22 cellular contexts compared by ENCODE assay signal in genomic region chr1:147480565-147480935, GRCh38.
DNase-seq lines count a peak whose midpoint lies in the region; ATAC-seq, FAIRE-seq and TF ChIP-seq lines count a peak whose summit lies in the region.
"Had no signal": no experiment of that assay in that cellular context is flagged by ENCODE, and none has a peak within 500 bp of the region (broad histone marks: within the 10 kb centered on the region; RNA-seq: fewer than 3 reads in every experiment).

No MANE protein-coding gene starts in this region.

- H3K27me3 ChIP-seq in HepG2 (ENCODE audit: control insufficient read depth in 1 of 2, insufficient read depth in 2 of 2, low read length in 2 of 2) (no peaks in the 10 kb centered on the region), right lobe of liver (no peaks in the 10 kb centered on the region), SK-N-SH (ENCODE audit: insufficient read depth) (no peaks in the 10 kb centered on the region)
- H3K27me3 ChIP-seq: BLaER1 treated with 17β-estradiol and CSF1 and Interleukin-3, amounts not matched to agents 10 nM and 100 nM had no signal

- no peaks in the 10 kb centered on the region for H3K9me2 ChIP-seq in SK-N-SH

- ATAC-seq in HepG2: no peak
- peak; percentile 62 to 74 (median 68) for ATAC-seq in right lobe of liver
- ATAC-seq in HG03565 (IDR thresholded peaks at IDR 0.05; ENCODE audit: unreplicated experiment): no peak
- ATAC-seq: A549; CD8-positive, alpha-beta T cell had no signal

- no peak overlapping the region for H3K9ac ChIP-seq in kidney (ENCODE audit: low read length in 2 of 2)
- H3K9ac ChIP-seq in HepG2 (ENCODE audit: insufficient read depth, low read depth, low read length): no peak overlapping the region
- H3K9ac ChIP-seq in SK-N-SH: no peak overlapping the region
- H3K9ac ChIP-seq: BLaER1 treated with 17β-estradiol and CSF1 and Interleukin-3, amounts not matched to agents 10 nM and 100 nM had no signal

- TF ChIP-seq CTCF in kidney (IDR thresholded peaks at IDR 0.05; ENCODE audit: borderline replicate concordance, extremely low read depth, insufficient read depth) (no peak), HepG2 (CRISPR knock-in tag; IDR thresholded peaks at IDR 0.05) (no peak), right lobe of liver (IDR thresholded peaks at IDR 0.05) (no peak), SK-N-SH (IDR thresholded peaks at IDR 0.05) (no peak)

- WGBS in HepG2 (ENCODE audit: low lambda C conversion rate): 26% methylated on average over 2 of the region's 2 CpGs
- 14% methylated on average over 2 of the region's 2 CpGs for WGBS in right lobe of liver (ENCODE audit: insufficient coverage, low coverage, low lambda C conversion rate, missing lambda C conversion rate)
- 11% methylated on average over 2 of the region's 2 CpGs for WGBS in SK-N-SH (ENCODE audit: low lambda C conversion rate)

- H2AFZ ChIP-seq in HepG2 (ENCODE audit: low read length): no peak overlapping the region
- no peak overlapping the region for H2AFZ ChIP-seq in SK-N-SH (ENCODE audit: low read depth)

- DNase-seq in kidney (no peak), HepG2 (ENCODE audit: low spot score) (no peak), right lobe of liver (no peak), SK-N-SH (no peak)
- DNase-seq in stimulated activated CD4-positive, alpha-beta T cell treated with anti-CD3 and anti-CD28 coated beads, Interleukin-1b, Interleukin-23, amount 100 ng/mL, for 48 hours: no peak
- DNase-seq: AML-193; Caco-2; Calu3; CD4-positive, alpha-beta T cell; CD8-positive, alpha-beta T cell; DMS79 treated with DMSO at 0.1 percent for 48 hours; GF-D8 had no signal

- H3K36me3 ChIP-seq in kidney (ENCODE audit: control insufficient read depth in 1 of 2, insufficient read depth in 2 of 2, low read length in 2 of 2) (no peaks in the 10 kb centered on the region), HepG2 (replicated peaks in 1 of 2; ENCODE audit: control insufficient read depth in 1 of 2, insufficient read depth in 2 of 2, low read length in 2 of 2) (no peaks in the 10 kb centered on the region), right lobe of liver (no peaks in the 10 kb centered on the region), SK-N-SH (replicated peaks in 1 of 2; ENCODE audit: control insufficient read depth in 1 of 2, insufficient read depth in 2 of 2, low read length in 1 of 2) (no peaks in the 10 kb centered on the region)
- H3K36me3 ChIP-seq: BLaER1 treated with 17β-estradiol and CSF1 and Interleukin-3, amounts not matched to agents 10 nM and 100 nM had no signal

- in situ Hi-C loops in HepG2 (cut with HindIII; ENCODE audit: extremely low pct_ligation_motif_present, low pct_unique_long_range_greater_than_20kb): no loop called here

- 0 out of 2 replicates have a peak overlapping the region, but pooled peaks have one; percentile 6 for H3K4me2 ChIP-seq in HepG2 (ENCODE audit: low read depth, low read length)
- no peak overlapping the region for H3K4me2 ChIP-seq in SK-N-SH
- H3K4me2 ChIP-seq: A549; BLaER1 treated with 17β-estradiol and CSF1 and Interleukin-3, amounts not matched to agents 10 nM and 100 nM had no signal

- FAIRE-seq in TTC549 (lab: Jason Lieb, UNC) (peak; percentile 32), kidney (lab: Jason Lieb, UNC) (no peak), HepG2 (lab: Jason Lieb, UNC) (no peak)
- FAIRE-seq: A549, D721Med, G401.6, GM12891, GM19239 had no signal

- TF ChIP-seq RAD21 in HepG2 (CRISPR knock-in tag; IDR thresholded peaks at IDR 0.05): no peak
- no peak for TF ChIP-seq RAD21 in SK-N-SH (IDR thresholded peaks at IDR 0.05; ENCODE audit: low read length)

- TF ChIP-seq EP300 in HepG2 (IDR thresholded peaks at IDR 0.05; ENCODE audit: low read depth in 2 of 2, low read length in 2 of 2) (no peak), HepG2 (CRISPR knock-in tag; IDR thresholded peaks at IDR 0.05; ENCODE audit: borderline replicate concordance) (no peak), SK-N-SH (IDR thresholded peaks at IDR 0.05; ENCODE audit: borderline replicate concordance in 1 of 2, low read depth in 1 of 2, low read length in 1 of 2) (no peak)

- H3K4me3 ChIP-seq in kidney (ENCODE audit: low read length in 2 of 2) (peak overlapping the region in 1 of 2 donors; percentile 15), HepG2 (replicated peaks in 1 of 3; ENCODE audit: insufficient read depth in 1 of 3, low read depth in 2 of 3, low read length in 3 of 3) (no peak overlapping the region), right lobe of liver (peak overlapping the region in 2 of 3 donors; percentile 3 to 22), SK-N-SH (ENCODE audit: low read depth in 2 of 2, low read length in 1 of 2) (no peak overlapping the region)
- H3K4me3 ChIP-seq: A549; BLaER1 treated with 17β-estradiol and CSF1 and Interleukin-3, amounts not matched to agents 10 nM and 100 nM had no signal

- no peaks in the 10 kb centered on the region for H3K4me1 ChIP-seq in kidney (ENCODE audit: control insufficient read depth in 1 of 2, insufficient read depth in 1 of 2, low read depth in 1 of 2, low read length in 2 of 2)
- H3K4me1 ChIP-seq in HepG2 (ENCODE audit: insufficient read depth, low read length): peaks cover 18% of the 10 kb centered on the region
- peaks cover 0 to 23% (median 13%) of the 10 kb centered on the region in 4 donors for H3K4me1 ChIP-seq in right lobe of liver
- no peaks in the 10 kb centered on the region for H3K4me1 ChIP-seq in SK-N-SH (ENCODE audit: control insufficient read depth in 1 of 2, insufficient read depth in 2 of 2, low read depth in 1 of 2, low read length in 1 of 2)
- H3K4me1 ChIP-seq: A549; BLaER1 treated with 17β-estradiol and CSF1 and Interleukin-3, amounts not matched to agents 10 nM and 100 nM had no signal

- BruUV-seq in HepG2 (replicated peaks; lab: Mats Ljungman, UMichigan): no TSS peak

- CTCF ChIA-PET in HepG2 (lab: Yijun Ruan, JAX; ENCODE audit: low intra/inter-chr PET ratio, low total read pairs): no interaction called here
- CTCF ChIA-PET in SK-N-SH (lab: Yijun Ruan, JAX): interaction anchor here (1.2 kb wide), 1 partner anchor 30 kb away, joined by 3 read pairs; no protein-coding TSS in a partner anchor

- intact Hi-C loops in kidney (cut with DNase I) (no loop called here), HepG2 (cut with micrococcal nuclease; ENCODE audit: unreplicated experiment) (no loop called here), right lobe of liver (cut with DNase I) (no loop called here)

- no peaks in the 10 kb centered on the region for H3F3A ChIP-seq in SK-N-SH (replicated peaks; ENCODE audit: insufficient read depth)

- TF ChIP-seq POLR2A in HepG2 (IDR thresholded peaks at IDR 0.05; ENCODE audit: insufficient read depth in 1 of 2, low read depth in 2 of 2, low read length in 2 of 2) (no peak), right lobe of liver (IDR thresholded peaks at IDR 0.05) (no peak)

- H3K27ac ChIP-seq in kidney (ENCODE audit: low read depth in 2 of 2, low read length in 2 of 2): peak overlapping the region; percentile 11 to 46
- H3K27ac ChIP-seq in HepG2 (ENCODE audit: extremely low read length, insufficient read depth, low read length): no peak overlapping the region
- H3K27ac ChIP-seq in right lobe of liver: peak overlapping the region; percentile 76 to 93 (median 78)
- H3K27ac ChIP-seq in SK-N-SH (ENCODE audit: low read depth in 2 of 2, low read length in 1 of 2): no peak overlapping the region
- H3K27ac ChIP-seq: 22Rv1; A549; BLaER1 treated with 17β-estradiol and CSF1 and Interleukin-3, amounts not matched to agents 10 nM and 100 nM; C4-2B had no signal

- no peaks in the 10 kb centered on the region for H3K9me3 ChIP-seq in kidney (ENCODE audit: control insufficient read depth in 1 of 2, low read length in 2 of 2)
- no peaks in the 10 kb centered on the region for H3K9me3 ChIP-seq in HepG2 (ENCODE audit: low read length)
- no peaks in the 10 kb centered on the region for H3K9me3 ChIP-seq in right lobe of liver
- H3K9me3 ChIP-seq in SK-N-SH: no peaks in the 10 kb centered on the region
- H3K9me3 ChIP-seq: A549 had no signal

- H3K79me2 ChIP-seq in HepG2 (ENCODE audit: insufficient read depth, low read length) (no peaks in the 10 kb centered on the region), SK-N-SH (ENCODE audit: insufficient read depth) (no peaks in the 10 kb centered on the region)

- POLR2A ChIA-PET in HepG2 (lab: Yijun Ruan, JAX) (no interaction called here), SK-N-SH (lab: Yijun Ruan, JAX) (no interaction called here)

- H4K20me1 ChIP-seq in HepG2 (ENCODE audit: insufficient read depth, low read length) (no peaks in the 10 kb centered on the region), SK-N-SH (ENCODE audit: insufficient read depth) (no peaks in the 10 kb centered on the region)
- H4K20me1 ChIP-seq: BLaER1 treated with 17β-estradiol and CSF1 and Interleukin-3, amounts not matched to agents 10 nM and 100 nM had no signal

TF ChIP-seq in HepG2, 621 proteins besides CTCF, POLR2A, EP300 and RAD21 (continues in another document):
- TF ChIP-seq SRSF4 (IDR thresholded peaks at IDR 0.05; ENCODE audit: low read depth, low read length, poor library complexity, severe bottlenecking): no peak
- TF ChIP-seq ZBTB3 (CRISPR knock-in tag; IDR thresholded peaks at IDR 0.05; ENCODE audit: borderline replicate concordance, low read depth): no peak
- TF ChIP-seq TIGD3 (CRISPR knock-in tag; IDR thresholded peaks at IDR 0.05; ENCODE audit: borderline replicate concordance): no peak

TF ChIP-seq in SK-N-SH, 30 proteins besides CTCF, POLR2A, EP300 and RAD21 (continues in another document):
- TF ChIP-seq USF2 (IDR thresholded peaks at IDR 0.05; ENCODE audit: borderline replicate concordance, low read depth, low read length): no peak
- TF ChIP-seq RXRA (IDR thresholded peaks at IDR 0.05; ENCODE audit: borderline replicate concordance, low read depth): no peak
- TF ChIP-seq YY1 (IDR thresholded peaks at IDR 0.05; ENCODE audit: low read depth): no peak
- TF ChIP-seq PBX3 (IDR thresholded peaks at IDR 0.05): no peak

Comparison
In these comparisons a context has a peak if more than half of its experiments do, and no peak if none do; other contexts are left out.
1. H3K27ac ChIP-seq: peak in kidney (2 of 2) and right lobe of liver (3 of 3); none in HepG2 (single experiment) and SK-N-SH (0 of 2).
2. H3K4me3 ChIP-seq: peak in right lobe of liver (2 of 3); none in HepG2 (0 of 3) and SK-N-SH (0 of 2).
3. ATAC-seq: peak in right lobe of liver (4 of 4); none in HepG2 (single experiment) and HG03565 (single experiment).